ENCODE assay signal across 2 cellular contexts in genomic region chr4:153176938-153177337, GRCh38.
TF ChIP-seq lines count a peak whose summit lies in the region.

No MANE protein-coding gene starts in this region.

TF ChIP-seq in WTC11, 78 proteins besides CTCF, POLR2A, EP300 and RAD21:
- TF ChIP-seq ZNF425 (CRISPR knock-in tag; conservative IDR thresholded peaks at IDR 0.05) = no peak
- no peak for TF ChIP-seq HMGXB4 (CRISPR knock-in tag; IDR thresholded peaks at IDR 0.05)

TF ChIP-seq in HepG2, 621 proteins besides CTCF, POLR2A, EP300 and RAD21:
- TF ChIP-seq JDP2 (CRISPR knock-in tag; IDR thresholded peaks at IDR 0.05; ENCODE audit: borderline replicate concordance) (no peak), MLLT10 (CRISPR knock-in tag; IDR thresholded peaks at IDR 0.05) (no peak), FOSL2 (CRISPR knock-in tag; IDR thresholded peaks at IDR 0.05) (no peak), PLSCR1 (CRISPR knock-in tag; IDR thresholded peaks at IDR 0.05; ENCODE audit: borderline replicate concordance) (no peak), ZNF878 (CRISPR knock-in tag; IDR thresholded peaks at IDR 0.05) (no peak), TOPORS (CRISPR knock-in tag; IDR thresholded peaks at IDR 0.05) (no peak), ZSCAN20 (CRISPR knock-in tag; IDR thresholded peaks at IDR 0.05; ENCODE audit: borderline replicate concordance) (no peak), LBX2 (CRISPR knock-in tag; IDR thresholded peaks at IDR 0.05; ENCODE audit: borderline replicate concordance) (no peak), ZNF841 (CRISPR knock-in tag; IDR thresholded peaks at IDR 0.05; ENCODE audit: borderline replicate concordance) (no peak), MZF1 (CRISPR knock-in tag; IDR thresholded peaks at IDR 0.05; ENCODE audit: borderline replicate concordance) (no peak), RORA (CRISPR knock-in tag; IDR thresholded peaks at IDR 0.05) (no peak), ZNF781 (CRISPR knock-in tag; IDR thresholded peaks at IDR 0.05; ENCODE audit: borderline replicate concordance, not compliant biosample characterization) (no peak), ZBTB37 (CRISPR knock-in tag; IDR thresholded peaks at IDR 0.05) (no peak), AGO1 (IDR thresholded peaks at IDR 0.05; ENCODE audit: low read depth, low read length, poor library complexity, severe bottlenecking) (no peak), SIX1 (CRISPR knock-in tag; IDR thresholded peaks at IDR 0.05; ENCODE audit: borderline replicate concordance) (no peak), DNMT1 (CRISPR knock-in tag; IDR thresholded peaks at IDR 0.05) (no peak), CREBL2 (CRISPR knock-in tag; IDR thresholded peaks at IDR 0.05; ENCODE audit: borderline replicate concordance) (no peak), ZNF264 (CRISPR knock-in tag; IDR thresholded peaks at IDR 0.05) (no peak), GPBP1L1 (CRISPR knock-in tag; IDR thresholded peaks at IDR 0.05) (no peak), TRAFD1 (CRISPR knock-in tag; IDR thresholded peaks at IDR 0.05; ENCODE audit: borderline replicate concordance) (no peak)
